In genomic region chr10:45847400-45847799, GRCh38 we compare ENCODE assay signal across 8 cellular contexts. TPM values are rescaled to one million over a fixed set of nuclear protein-coding genes. Genes with fewer than 3 reads are reported as not detected.
DNase-seq lines count a peak whose midpoint lies in the region; ATAC-seq, FAIRE-seq and TF ChIP-seq lines count a peak whose summit lies in the region.
"Not testable (repeated sequence)": the region's sequence is repeated elsewhere in the genome, so short reads cannot be mapped to it uniquely, and the experiment has no call there.

Gene AGAP4, minus strand, starts transcription at chr10:45847500. Its CDS starts 153 bp downstream, at chr10:45847347.

- H3K9ac ChIP-seq in K562 (ENCODE audit: insufficient read depth in 1 of 2, low read depth in 2 of 2, low read length in 2 of 2): not testable (repeated sequence)

- not testable (repeated sequence) for DNase-seq in CD8-positive, alpha-beta T cell; Peyer's patch; activated CD4-positive, alpha-beta memory T cell treated with anti-CD3 and anti-CD28 coated beads, Interleukin-2, amount 10 ng/mL, durations not matched to agents 7 days and 5 days; K562 (ENCODE audit: extremely low read depth in 1 of 4, low spot score in 3 of 4); cardiac muscle cell (ENCODE audit: low read depth in 1 of 2, low spot score in 1 of 2); naive thymus-derived CD4-positive, alpha-beta T cell; sigmoid colon; upper lobe of right lung

- not testable (repeated sequence) for H4K20me1 ChIP-seq in K562 (replicated peaks; ENCODE audit: control insufficient read depth, insufficient read depth, low read length)

- not testable (repeated sequence) for H3K27me3 Mint-ChIP-seq in CD8-positive, alpha-beta T cell (ENCODE audit: low read depth); activated CD4-positive, alpha-beta memory T cell treated with anti-CD3 and anti-CD28 coated beads, Interleukin-2, amount 10 ng/mL, durations not matched to agents 7 days and 5 days; naive thymus-derived CD4-positive, alpha-beta T cell

- H2AFZ ChIP-seq in K562 (ENCODE audit: low read depth, low read length): not testable (repeated sequence)

- ATAC-seq in CD8-positive, alpha-beta T cell; K562; naive thymus-derived CD4-positive, alpha-beta T cell; upper lobe of right lung: not testable (repeated sequence)

- intact Hi-C loops in CD8-positive, alpha-beta T cell (cut with DNase I, micrococcal nuclease); K562 (cut with micrococcal nuclease); naive thymus-derived CD4-positive, alpha-beta T cell (cut with micrococcal nuclease); sigmoid colon (cut with DNase I); upper lobe of right lung (cut with DNase I): not testable (repeated sequence)

- in situ Hi-C loops in K562 (cut with MboI): not testable (repeated sequence)

- not testable (repeated sequence) for H3K9me3 ChIP-seq in CD8-positive, alpha-beta T cell (ENCODE audit: low read length); Peyer's patch; K562 (replicated peaks; ENCODE audit: control insufficient read depth, insufficient read depth, low read depth, low read length); cardiac muscle cell (ENCODE audit: low read depth); naive thymus-derived CD4-positive, alpha-beta T cell (ENCODE audit: control insufficient read depth in 2 of 3, low read length in 3 of 3); sigmoid colon; upper lobe of right lung

- not testable (repeated sequence) for H3K4me1 Mint-ChIP-seq in CD8-positive, alpha-beta T cell (ENCODE audit: low read depth); activated CD4-positive, alpha-beta memory T cell treated with anti-CD3 and anti-CD28 coated beads, Interleukin-2, amount 10 ng/mL, durations not matched to agents 7 days and 5 days; naive thymus-derived CD4-positive, alpha-beta T cell

- not testable (repeated sequence) for TF ChIP-seq EP300 in K562 (IDR thresholded peaks at IDR 0.05; ENCODE audit: low read length); sigmoid colon (IDR thresholded peaks at IDR 0.05)

- not testable (repeated sequence) for H3K4me2 ChIP-seq in K562 (ENCODE audit: insufficient read depth, low read length)

- FAIRE-seq in K562 (lab: Jason Lieb, UNC): not testable (repeated sequence)

- TF ChIP-seq RAD21 in K562 (CRISPR knock-in tag; conservative IDR thresholded peaks at IDR 0.05 in 1 of 2, IDR thresholded peaks at IDR 0.05 in 1 of 2): not testable (repeated sequence)

- POLR2A ChIA-PET in CD8-positive, alpha-beta T cell (lab: Charles Lee); activated CD4-positive, alpha-beta memory T cell treated with anti-CD3 and anti-CD28 coated beads, Interleukin-2, amount 10 ng/mL, durations not matched to agents 7 days and 5 days (lab: Charles Lee); K562 (lab: Yijun Ruan, JAX); naive thymus-derived CD4-positive, alpha-beta T cell (lab: Charles Lee): not testable (repeated sequence)

- TF ChIP-seq CTCF in CD8-positive, alpha-beta T cell (IDR thresholded peaks at IDR 0.05); Peyer's patch (IDR thresholded peaks at IDR 0.05); K562 (IDR thresholded peaks at IDR 0.05 in 2 of 3, conservative IDR thresholded peaks at IDR 0.05 in 1 of 3; ENCODE audit: insufficient read depth in 2 of 3, low read depth in 1 of 3, low read length in 3 of 3); cardiac muscle cell (IDR thresholded peaks at IDR 0.05; ENCODE audit: low read depth, low read length); sigmoid colon (IDR thresholded peaks at IDR 0.05); upper lobe of right lung (IDR thresholded peaks at IDR 0.05): not testable (repeated sequence)

- not testable (repeated sequence) for H3K4me1 ChIP-seq in CD8-positive, alpha-beta T cell (ENCODE audit: insufficient read depth, low read length); Peyer's patch; K562 (replicated peaks in 1 of 2; ENCODE audit: control insufficient read depth in 2 of 2, insufficient read depth in 2 of 2, low read length in 2 of 2); cardiac muscle cell (ENCODE audit: low read depth); naive thymus-derived CD4-positive, alpha-beta T cell (ENCODE audit: control insufficient read depth in 2 of 2, insufficient read depth in 2 of 2, low read length in 2 of 2); sigmoid colon; upper lobe of right lung

- not testable (repeated sequence) for H3K9me3 Mint-ChIP-seq in CD8-positive, alpha-beta T cell; activated CD4-positive, alpha-beta memory T cell treated with anti-CD3 and anti-CD28 coated beads, Interleukin-2, amount 10 ng/mL, durations not matched to agents 7 days and 5 days; naive thymus-derived CD4-positive, alpha-beta T cell

- H3K27ac Mint-ChIP-seq in CD8-positive, alpha-beta T cell; activated CD4-positive, alpha-beta memory T cell treated with anti-CD3 and anti-CD28 coated beads, Interleukin-2, amount 10 ng/mL, durations not matched to agents 7 days and 5 days; naive thymus-derived CD4-positive, alpha-beta T cell: not testable (repeated sequence)

- BruUV-seq in K562 (replicated peaks; lab: Mats Ljungman, UMichigan): not testable (repeated sequence)

- TF ChIP-seq POLR2A in Peyer's patch (IDR thresholded peaks at IDR 0.05); K562 (conservative IDR thresholded peaks at IDR 0.05); sigmoid colon (IDR thresholded peaks at IDR 0.05): not testable (repeated sequence)

- not testable (repeated sequence) for H3K27ac ChIP-seq in CD8-positive, alpha-beta T cell (ENCODE audit: low read depth, low read length); Peyer's patch; K562 (ENCODE audit: extremely low read depth, low read depth, low read length); cardiac muscle cell; naive thymus-derived CD4-positive, alpha-beta T cell (ENCODE audit: low read depth, low read length); sigmoid colon; upper lobe of right lung

- H3K27me3 ChIP-seq in CD8-positive, alpha-beta T cell (ENCODE audit: insufficient read depth, low read length); Peyer's patch; K562 (ENCODE audit: control insufficient read depth in 2 of 2, insufficient read depth in 2 of 2, low read length in 2 of 2); cardiac muscle cell; naive thymus-derived CD4-positive, alpha-beta T cell (ENCODE audit: control insufficient read depth in 2 of 2, insufficient read depth in 2 of 2, low read length in 2 of 2); sigmoid colon; upper lobe of right lung: not testable (repeated sequence)

- not testable (repeated sequence) for H3K9me1 ChIP-seq in K562 (ENCODE audit: control insufficient read depth, insufficient read depth, low read length)

- not testable (repeated sequence) for H3K4me3 Mint-ChIP-seq in CD8-positive, alpha-beta T cell; activated CD4-positive, alpha-beta memory T cell treated with anti-CD3 and anti-CD28 coated beads, Interleukin-2, amount 10 ng/mL, durations not matched to agents 7 days and 5 days; naive thymus-derived CD4-positive, alpha-beta T cell

- H3K36me3 Mint-ChIP-seq in CD8-positive, alpha-beta T cell; activated CD4-positive, alpha-beta memory T cell treated with anti-CD3 and anti-CD28 coated beads, Interleukin-2, amount 10 ng/mL, durations not matched to agents 7 days and 5 days (ENCODE audit: low read depth); naive thymus-derived CD4-positive, alpha-beta T cell: not testable (repeated sequence)

- H3K79me2 ChIP-seq in K562 (ENCODE audit: control insufficient read depth, insufficient read depth, low read length): not testable (repeated sequence)

- CTCF ChIA-PET in CD8-positive, alpha-beta T cell (lab: Charles Lee); activated CD4-positive, alpha-beta memory T cell treated with anti-CD3 and anti-CD28 coated beads, Interleukin-2, amount 10 ng/mL, durations not matched to agents 7 days and 5 days (lab: Charles Lee); K562 (lab: Yijun Ruan, JAX; ENCODE audit: low intra/inter-chr PET ratio); naive thymus-derived CD4-positive, alpha-beta T cell (lab: Charles Lee): not testable (repeated sequence)

- not testable (repeated sequence) for H3K36me3 ChIP-seq in CD8-positive, alpha-beta T cell (ENCODE audit: insufficient read depth, low read length); Peyer's patch; K562 (ENCODE audit: control insufficient read depth, insufficient read depth, low read length); cardiac muscle cell; naive thymus-derived CD4-positive, alpha-beta T cell (ENCODE audit: control insufficient read depth in 2 of 3, insufficient read depth in 3 of 3, low read length in 3 of 3); sigmoid colon; upper lobe of right lung

- WGBS in K562 (ENCODE audit: insufficient coverage, low coverage, missing lambda C conversion rate): no CpG with 5 or more reads among the region's 15 CpGs
- WGBS in sigmoid colon, 2 donors: 96 to 100% methylated on average over 9 to 10 of the region's 15 CpGs

- H3K4me3 ChIP-seq in CD8-positive, alpha-beta T cell (ENCODE audit: low read depth, low read length); Peyer's patch; K562; cardiac muscle cell; naive thymus-derived CD4-positive, alpha-beta T cell (ENCODE audit: low read length); sigmoid colon; upper lobe of right lung: not testable (repeated sequence)

RNA-seq across cellular contexts. Expression of gene AGAP4, which starts in this region (rescaled TPM):
- 10 to 100 TPM; 14.3 to 15.8 TPM for total RNA-seq in CD8-positive, alpha-beta T cell
- total RNA-seq in Peyer's patch: 10 to 100 TPM; 17.0 to 59.4 (median 47.4) TPM
- total RNA-seq in activated CD4-positive, alpha-beta memory T cell treated with anti-CD3 and anti-CD28 coated beads, Interleukin-2, amount 10 ng/mL, durations not matched to agents 7 days and 5 days: 10 to 100 TPM; 15.2 to 15.6 TPM
- total RNA-seq in K562 (2011; cell fraction: chromatin; rRNA removed; ENCODE audit: low replicate concordance): 41.4 and 98.0 TPM in 2 replicates
- total RNA-seq in K562 (2011; cell fraction: nucleolus; rRNA removed): 25.2 and 29.5 TPM in 2 replicates
- 27.5 and 36.4 TPM in 2 replicates for total RNA-seq in K562 (2011; cell fraction: nucleoplasm; rRNA removed)
- total RNA-seq in K562 (2014; rRNA removed): 11.9 and 14.2 TPM in 2 replicates
- 13.7 and 16.7 TPM in 2 replicates for total RNA-seq in K562 (2014; rRNA removed; fragmentation: Illumina TruSeq; extraction: Trizol)
- total RNA-seq in K562 (2015; rRNA removed; fragmentation: Illumina TruSeq; extraction: Trizol): 15.1 and 18.0 TPM in 2 replicates
- total RNA-seq in K562 (2021): 20.8 and 22.0 TPM in 2 replicates
- 41.6 and 46.6 TPM in 2 replicates for polyA plus RNA-seq in K562 (2011; rRNA removed)
- 11.9 and 17.0 TPM in 2 replicates for polyA plus RNA-seq in K562 (2011; cell fraction: cytosol; rRNA removed)
- polyA plus RNA-seq in K562 (2011; cell fraction: nucleus; rRNA removed): 135 and 145 TPM in 2 replicates
- 19.3 and 24.4 TPM in 2 replicates for polyA plus RNA-seq in K562 (2012)
- polyA plus RNA-seq in K562 (2014; fragmentation: Illumina TruSeq; extraction: Trizol): 17.5 and 18.0 TPM in 2 replicates
- polyA plus RNA-seq in K562 (2014; fragmentation: Nextera tagmentation; extraction: Ambion mirVana): 1 to 10 TPM; 1.5 to 6.0 TPM
- polyA plus RNA-seq in K562 (2014; rRNA removed): 22.7 and 26.6 TPM in 2 replicates
- 11.2 and 12.9 TPM in 2 replicates for polyA minus RNA-seq in K562 (2011; rRNA and poly(A)+ RNA removed)
- polyA minus RNA-seq in K562 (2011; cell fraction: cytosol; rRNA and poly(A)+ RNA removed): 6.5 and 7.7 TPM in 2 replicates
- 11.0 and 20.1 TPM in 2 replicates for polyA minus RNA-seq in K562 (2011; cell fraction: nucleus; rRNA and poly(A)+ RNA removed)
- total RNA-seq in cardiac muscle cell: 21.8 and 22.3 TPM in 2 replicates
- polyA plus RNA-seq in cardiac muscle cell: 13.6 and 17.2 TPM in 2 replicates
- total RNA-seq in naive thymus-derived CD4-positive, alpha-beta T cell: 10 to 100 TPM; 20.9 to 37.2 (median 27.0) TPM
- 1 to 10 TPM; 1.5 to 7.7 TPM for polyA plus RNA-seq in naive thymus-derived CD4-positive, alpha-beta T cell
- total RNA-seq in sigmoid colon: 10 to 100 TPM in 3 of 4 donors, 1 to 10 TPM in 1; 4.4 to 15.3 (median 13.8) TPM
- 10 to 100 TPM in 2 of 3 donors, 1 to 10 TPM in 1; 2.5 to 15.6 (median 13.5) TPM for polyA plus RNA-seq in sigmoid colon
- total RNA-seq in upper lobe of right lung: 22.1 TPM
